Comparison of ENCODE assay signal across 1 cellular context in the genomic region with DNA sequence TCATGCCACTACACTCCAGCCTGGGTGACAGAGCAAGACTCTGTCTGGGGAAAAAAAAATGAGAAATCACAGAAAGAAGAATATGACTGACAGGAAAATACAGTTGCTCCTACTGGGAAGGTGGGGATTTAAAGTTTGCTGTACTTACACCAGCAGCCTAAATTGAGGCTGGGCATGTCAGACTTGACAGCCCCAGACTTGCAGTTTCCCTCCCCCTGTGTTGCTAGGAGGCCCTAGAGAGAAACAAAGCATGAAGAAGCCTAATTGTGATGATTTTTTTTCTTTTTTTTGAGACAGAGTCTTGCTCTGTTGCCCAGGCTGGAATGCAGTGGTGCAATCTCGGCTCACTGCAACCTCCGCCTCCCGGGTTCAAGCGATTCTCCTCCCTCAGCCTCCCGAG. TPM values are rescaled to one million over a fixed set of nuclear protein-coding genes. Genes with fewer than 3 reads are reported as not detected.
"Had no signal": no experiment of that assay in that cellular context is flagged by ENCODE, and none has a peak within 500 bp of the region (broad histone marks: within the 10 kb centered on the region; RNA-seq: fewer than 3 reads in every experiment).

No MANE protein-coding gene starts in this region.

RNA-seq across cellular contexts. Expression of gene PLA2G3, which starts 54.4 kb away (rescaled TPM):
- polyA plus RNA-seq: GM23248 had no signal
